ENCODE assay signal across 8 cellular contexts in the genomic region with DNA sequence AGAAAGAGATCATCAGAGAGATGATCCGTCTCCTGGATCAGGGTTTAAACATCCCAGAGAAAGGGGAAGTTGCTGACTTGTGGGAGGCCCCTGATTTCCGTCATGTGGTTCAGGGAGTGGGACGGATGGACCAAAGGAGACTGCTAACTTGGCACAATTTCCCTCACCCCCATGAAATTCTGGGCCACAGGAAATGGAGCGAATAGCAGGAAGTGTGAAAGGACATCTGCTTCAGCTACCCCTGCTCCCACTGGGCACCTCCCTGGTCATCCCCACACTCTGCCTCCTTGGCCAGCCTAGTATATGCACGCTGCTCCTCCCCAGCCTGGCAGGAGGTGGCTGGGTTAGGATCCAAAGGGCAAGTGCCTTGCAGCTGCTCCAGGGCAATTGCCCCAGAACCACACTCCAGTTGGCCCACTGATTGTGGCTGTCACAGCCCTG. TPM values are rescaled to one million over a fixed set of nuclear protein-coding genes. Genes with fewer than 3 reads are reported as not detected.
A peak's percentile ranks its signal among the peaks of the same experiment; 100 is the strongest.
DNase-seq lines count a peak whose midpoint lies in the region; ATAC-seq and TF ChIP-seq lines count a peak whose summit lies in the region.

No MANE protein-coding gene starts in this region.

- H3K27me3 ChIP-seq in HAP-1 (ENCODE audit: low read depth): no peaks in the 10 kb centered on the region
- H3K27me3 ChIP-seq in heart right ventricle: no peaks in the 10 kb centered on the region

- H3K36me3 ChIP-seq in HAP-1 (replicated peaks) (peaks cover 6% of the 10 kb centered on the region), heart right ventricle (peaks cover 0 to 15% (median 0%) of the 10 kb centered on the region in 9 donors)

- H3K27ac ChIP-seq in heart right ventricle (peak overlapping the region in 6 of 10 donors; percentile 72 to 99 (median 81)), skin epidermis (peak overlapping the region in 17 of 21 experiments; percentile 36 to 97 (median 88))

- no peak for TF ChIP-seq CTCF in heart right ventricle (IDR thresholded peaks at IDR 0.05)

- peak in 2 of 8 donors; percentile 4 to 10 for ATAC-seq in heart right ventricle

- H3K4me3 ChIP-seq in HAP-1 (peak overlapping the region; percentile 67), heart right ventricle (peak overlapping the region in 7 of 10 donors; percentile 18 to 79 (median 69)), skin epidermis (peak overlapping the region in 6 of 7 experiments; percentile 60 to 81 (median 66))

- DNase-seq in HAP-1 (ENCODE audit: low spot score in 2 of 2) (no peak), SKM-1 (lab: John Stamatoyannopoulos, UW; ENCODE audit: unreplicated experiment) (peak; percentile 64), heart right ventricle (peak in 1 of 2 donors; percentile 45), putamen (ENCODE audit: low spot score) (no peak), NCI-H1105 (lab: John Stamatoyannopoulos, UW) (no peak), amniotic stem cell (lab: John Stamatoyannopoulos, UW) (no peak)
- no peak for DNase-seq in effector CD8-positive, alpha-beta T cell (lab: John Stamatoyannopoulos, UW)

- in situ Hi-C loops in HAP-1 (cut with MboI; ENCODE audit: low sequenced_read_pairs): no loop called here

- no peaks in the 10 kb centered on the region for H3K9me3 ChIP-seq in HAP-1
- H3K9me3 ChIP-seq in heart right ventricle: no peaks in the 10 kb centered on the region

- intact Hi-C loops in heart right ventricle (cut with DNase I): loop anchor here in 4 of 10 donors (2.0 to 5.0 kb wide), 4 partner anchors 76 to 191 kb away; a partner anchor contains a TSS

- WGBS in heart right ventricle, 2 donors: 53 to 71% methylated on average over 5 of the region's 5 CpGs

- H3K4me1 ChIP-seq in HAP-1: peaks cover 7% of the 10 kb centered on the region
- peaks cover 4 to 53% (median 13%) of the 10 kb centered on the region in 9 donors for H3K4me1 ChIP-seq in heart right ventricle

RNA-seq across cellular contexts. Expression of a gene that starts 1.3 kb away (rescaled TPM):
- total RNA-seq in heart right ventricle: 10 to 100 TPM; 10.8 to 53.5 (median 17.2) TPM
- 10 to 100 TPM; 13.4 to 33.4 TPM for polyA plus RNA-seq in heart right ventricle

RNA-seq across cellular contexts. Expression of a gene that starts 7.8 kb away (rescaled TPM):
- 10 to 100 TPM; 28.6 to 41.9 (median 35.2) TPM for total RNA-seq in heart right ventricle
- 10 to 100 TPM; 14.4 to 29.3 TPM for polyA plus RNA-seq in heart right ventricle

RNA-seq across cellular contexts. Expression of a gene that starts 19.5 kb away (rescaled TPM):
- 10 to 100 TPM; 11.9 to 21.7 (median 17.5) TPM for total RNA-seq in heart right ventricle
- polyA plus RNA-seq in heart right ventricle: 10 to 100 TPM; 23.9 to 57.1 TPM

RNA-seq across cellular contexts. Expression of a gene that starts 27.9 kb away (rescaled TPM):
- 1 to 10 TPM in 1 of 10 donors, under 1 TPM in 8, not detected in 1; 0.15 to 2.1 (median 0.38) TPM for total RNA-seq in heart right ventricle
- polyA plus RNA-seq in heart right ventricle: under 1 TPM; 0.20 to 0.22 TPM

RNA-seq across cellular contexts. Expression of a gene that starts 28.0 kb away (rescaled TPM):
- total RNA-seq in heart right ventricle: 10 to 100 TPM in 1 of 10 donors, 1 to 10 TPM in 9; 2.8 to 29.6 (median 4.2) TPM
- 1 to 10 TPM; 1.5 to 3.3 TPM for polyA plus RNA-seq in heart right ventricle
